In genomic region chr7:139361523-139361922, GRCh38 we compare ENCODE assay signal across 10 cellular contexts. TPM values are rescaled to one million over a fixed set of nuclear protein-coding genes. Genes with fewer than 3 reads are reported as not detected.
A peak's percentile ranks its signal among the peaks of the same experiment; 100 is the strongest.
DNase-seq lines count a peak whose midpoint lies in the region; ATAC-seq, FAIRE-seq and TF ChIP-seq lines count a peak whose summit lies in the region.
"Had no signal": no experiment of that assay in that cellular context is flagged by ENCODE, and none has a peak within 500 bp of the region (broad histone marks: within the 10 kb centered on the region; RNA-seq: fewer than 3 reads in every experiment).

No MANE protein-coding gene starts in this region.

- no peaks in the 10 kb centered on the region for H3K36me3 Mint-ChIP-seq in astrocyte (ENCODE audit: low read depth, unreplicated experiment)

- DNase-seq in heart right ventricle, result no peak
- no peak for DNase-seq in cardiac septum (ENCODE audit: low spot score)
- no peak for DNase-seq in astrocyte (ENCODE audit: low read depth)
- DNase-seq in lower lobe of right lung, result no peak
- no peak for DNase-seq in upper lobe of right lung
- DNase-seq in SW480 (ENCODE audit: low spot score), result no peak
- DNase-seq in iPS-NIHi11 (ENCODE audit: low spot score), result no peak
- DNase-seq: T-helper 9 cell, uterus had no signal

- WGBS in heart right ventricle, 2 donors, result 22 to 25% methylated on average over 3 of the region's 3 CpGs

- peak overlapping the region; percentile 93 for H3K9ac ChIP-seq in astrocyte (ENCODE audit: low read length)

- FAIRE-seq in astrocyte (lab: Jason Lieb, UNC), result no peak

- H3K27me3 ChIP-seq in heart right ventricle (no peaks in the 10 kb centered on the region), astrocyte (ENCODE audit: insufficient read depth, low read length) (no peaks in the 10 kb centered on the region), lower lobe of right lung (ENCODE audit: low read depth) (no peaks in the 10 kb centered on the region), upper lobe of right lung (no peaks in the 10 kb centered on the region)
- H3K27me3 ChIP-seq: uterus had no signal

- no peak for ATAC-seq in heart right ventricle
- ATAC-seq in lower lobe of right lung, result no peak
- no peak for ATAC-seq in upper lobe of right lung
- ATAC-seq in HG03565 (IDR thresholded peaks at IDR 0.05; ENCODE audit: unreplicated experiment), result no peak

- no peaks in the 10 kb centered on the region for H3K9me3 Mint-ChIP-seq in astrocyte (ENCODE audit: unreplicated experiment)

- H3K27ac Mint-ChIP-seq in astrocyte (ENCODE audit: unreplicated experiment), result peak overlapping the region; percentile 97

- peak overlapping the region; percentile 88 for H3K4me2 ChIP-seq in astrocyte (ENCODE audit: low read length)

- TF ChIP-seq CTCF in heart right ventricle (IDR thresholded peaks at IDR 0.05) (no peak), astrocyte (IDR thresholded peaks at IDR 0.05; ENCODE audit: insufficient read depth, low read depth, low read length) (no peak), lower lobe of right lung (IDR thresholded peaks at IDR 0.05) (no peak), upper lobe of right lung (IDR thresholded peaks at IDR 0.05) (no peak)

- peaks cover 67% of the 10 kb centered on the region for H3K79me2 ChIP-seq in astrocyte (ENCODE audit: insufficient read depth, low read length)

- intact Hi-C loops in heart right ventricle (cut with DNase I), result no loop called here
- intact Hi-C loops in cardiac septum (cut with DNase I), result no loop called here
- intact Hi-C loops in lower lobe of right lung (cut with DNase I), result no loop called here
- intact Hi-C loops in upper lobe of right lung (cut with DNase I), result no loop called here

- H4K20me1 ChIP-seq in astrocyte (ENCODE audit: insufficient read depth, low read length), result peaks cover 54% of the 10 kb centered on the region

- no peaks in the 10 kb centered on the region for H3K27me3 Mint-ChIP-seq in astrocyte (ENCODE audit: low read depth, unreplicated experiment)

- no peaks in the 10 kb centered on the region for H3K9me3 ChIP-seq in heart right ventricle
- H3K9me3 ChIP-seq in astrocyte (ENCODE audit: insufficient read depth, low read depth, low read length), result no peaks in the 10 kb centered on the region
- H3K9me3 ChIP-seq in lower lobe of right lung, result no peaks in the 10 kb centered on the region
- H3K9me3 ChIP-seq in upper lobe of right lung, result no peaks in the 10 kb centered on the region
- H3K9me3 ChIP-seq: uterus had no signal

- H3K36me3 ChIP-seq in heart right ventricle (peaks cover 0 to 34% (median 0%) of the 10 kb centered on the region in 9 donors), astrocyte (ENCODE audit: insufficient read depth, low read length) (peaks cover 13% of the 10 kb centered on the region), lower lobe of right lung (peaks cover 26% of the 10 kb centered on the region), upper lobe of right lung (peaks cover 17% of the 10 kb centered on the region)
- H3K36me3 ChIP-seq: uterus had no signal

- H3K4me1 ChIP-seq in heart right ventricle (peaks cover 0 to 66% (median 54%) of the 10 kb centered on the region in 9 donors), astrocyte (ENCODE audit: insufficient read depth, low read length) (peaks cover 4% of the 10 kb centered on the region), lower lobe of right lung (peaks cover 44% of the 10 kb centered on the region), upper lobe of right lung (peaks cover 25% of the 10 kb centered on the region)
- H3K4me1 ChIP-seq: uterus had no signal

- H3K4me3 ChIP-seq in heart right ventricle, result peak overlapping the region in 9 of 10 donors; percentile 81 to 96 (median 89)
- H3K4me3 ChIP-seq in astrocyte (ENCODE audit: insufficient read depth, low read depth, low read length), result peak overlapping the region; percentile 84
- H3K4me3 ChIP-seq in lower lobe of right lung, result peak overlapping the region; percentile 82
- peak overlapping the region; percentile 86 for H3K4me3 ChIP-seq in upper lobe of right lung

- H3K27ac ChIP-seq in heart right ventricle (peak overlapping the region in 4 of 10 donors; percentile 99 to 100 (median 100)), astrocyte (ENCODE audit: low read depth, low read length) (no peak overlapping the region), lower lobe of right lung (no peak overlapping the region), upper lobe of right lung (no peak overlapping the region)

- H3K4me1 Mint-ChIP-seq in astrocyte (ENCODE audit: low read depth, unreplicated experiment), result peaks cover 18% of the 10 kb centered on the region

- H2AFZ ChIP-seq in astrocyte (ENCODE audit: low read depth, low read length), result no peak overlapping the region

- H3K4me3 Mint-ChIP-seq in astrocyte (ENCODE audit: unreplicated experiment), result peak overlapping the region; percentile 95

RNA-seq across cellular contexts. Expression of gene LUC7L2, which starts 1.8 kb away (rescaled TPM):
- total RNA-seq in heart right ventricle (10 to 100 TPM; 43.5 to 50.1 (median 47.8) TPM), cardiac septum (64.9 TPM), astrocyte (87.8 and 91.8 TPM in 2 replicates), lower lobe of right lung (74.6 TPM), upper lobe of right lung (79.5 TPM)
- 10 to 100 TPM; 26.6 to 52.7 TPM for polyA plus RNA-seq in heart right ventricle

RNA-seq across cellular contexts. Expression of gene FMC1, which starts 20.4 kb away (rescaled TPM):
- total RNA-seq in heart right ventricle (10 to 100 TPM; 24.9 to 61.3 (median 42.2) TPM), cardiac septum (29.4 TPM), astrocyte (3.0 and 8.4 TPM in 2 replicates), lower lobe of right lung (10.8 TPM), upper lobe of right lung (11.4 TPM)
- polyA plus RNA-seq in heart right ventricle, result 10 to 100 TPM; 41.9 to 96.3 TPM
